In genomic region chr20:33401042-33401921, GRCh38 we compare ENCODE assay signal across 8 cellular contexts. TPM values are rescaled to one million over a fixed set of nuclear protein-coding genes. Genes with fewer than 3 reads are reported as not detected.
DNase-seq lines count a peak whose midpoint lies in the region; ATAC-seq, FAIRE-seq and TF ChIP-seq lines count a peak whose summit lies in the region.

CDK5RAP1 (minus strand) TSS chr20:33401519; CDS start chr20:33397064, 4,455 bp downstream.

- BruUV-seq in HepG2 (replicated peaks; lab: Mats Ljungman, UMichigan): TSS peak; percentile 68

- TF ChIP-seq EP300 in HepG2 (IDR thresholded peaks at IDR 0.05; ENCODE audit: low read depth in 2 of 2, low read length in 2 of 2): peak; percentile 56 to 75; a peak in 3 of 4 replicates
- peak; percentile 80 for TF ChIP-seq EP300 in HepG2 (CRISPR knock-in tag; IDR thresholded peaks at IDR 0.05; ENCODE audit: borderline replicate concordance)

- in situ Hi-C loops in HepG2 (cut with HindIII; ENCODE audit: extremely low pct_ligation_motif_present, low pct_unique_long_range_greater_than_20kb): no loop called here

- peaks cover 47% of the 10 kb centered on the region for H3K79me2 ChIP-seq in HepG2 (ENCODE audit: insufficient read depth, low read length)

- H3K4me1 ChIP-seq in HepG2 (ENCODE audit: insufficient read depth, low read length): peaks cover 26% of the 10 kb centered on the region

- peak; percentile 70; the same call in 1 of the 2 replicates for TF ChIP-seq RAD21 in HepG2 (CRISPR knock-in tag; IDR thresholded peaks at IDR 0.05)

- WGBS in HepG2 (ENCODE audit: low lambda C conversion rate): under 1% methylated on average over 37 of the region's 47 CpGs

- ATAC-seq in HG03521 (IDR thresholded peaks at IDR 0.05; ENCODE audit: unreplicated experiment) (peak; percentile 77), HepG2 (peak; percentile 93)

- H2AFZ ChIP-seq in HepG2 (ENCODE audit: low read length): peak within 1 kb of the TSS; percentile 50

- intact Hi-C loops in HepG2 (cut with micrococcal nuclease; ENCODE audit: unreplicated experiment): loop anchor here (2.0 to 5.0 kb wide), 2 partner anchors 42 to 261 kb away; partner anchors contain the start of genes C20orf144 and SNTA1

- H3K9ac ChIP-seq in HepG2 (ENCODE audit: insufficient read depth, low read depth, low read length): peak within 1 kb of the TSS; percentile 86

- POLR2A ChIA-PET in HepG2 (lab: Yijun Ruan, JAX): interaction anchor here (0.6 to 4.2 kb wide), 17 partner anchors 8 to 711 kb away, joined by 3 to 56 read pairs (median 3); partner anchors contain the start of genes CBFA2T2, CHMP4B, EIF2S2 and SNTA1

- no peak; the same call in none of the 2 replicates for TF ChIP-seq CTCF in HepG2 (CRISPR knock-in tag; IDR thresholded peaks at IDR 0.05)

- peak within 1 kb of the TSS; percentile 96 for H3K4me2 ChIP-seq in HepG2 (ENCODE audit: low read depth, low read length)

- peak within 1 kb of the TSS; percentile 59 for H3K27ac ChIP-seq in HepG2 (ENCODE audit: extremely low read length, insufficient read depth, low read length)

- peaks cover 7 to 12% of the 10 kb centered on the region in 2 experiments for H3K36me3 ChIP-seq in HepG2 (replicated peaks in 1 of 2; ENCODE audit: control insufficient read depth in 1 of 2, insufficient read depth in 2 of 2, low read length in 2 of 2)

- FAIRE-seq in HepG2 (lab: Jason Lieb, UNC): peak; percentile 90

- peak within 1 kb of the TSS; percentile 84 to 96 (median 85) for H3K4me3 ChIP-seq in HepG2 (replicated peaks in 1 of 3; ENCODE audit: insufficient read depth in 1 of 3, low read depth in 2 of 3, low read length in 3 of 3)

- peaks cover 0 to 3% of the 10 kb centered on the region in 2 experiments; a peak in 1 of 5 replicates for H3K27me3 ChIP-seq in HepG2 (ENCODE audit: control insufficient read depth in 1 of 2, insufficient read depth in 2 of 2, low read length in 2 of 2)

- H4K20me1 ChIP-seq in HepG2 (ENCODE audit: insufficient read depth, low read length): no peaks in the 10 kb centered on the region

- DNase-seq in AG20443 (ENCODE audit: low spot score) (peak; percentile 93), NCI-H748 (lab: John Stamatoyannopoulos, UW; ENCODE audit: unreplicated experiment) (peak; percentile 94), dermis microvascular lymphatic vessel endothelial cell (ENCODE audit: low read depth in 2 of 2) (peak; percentile 90 to 94), HepG2 (ENCODE audit: low spot score) (peak; percentile 93)
- peak; percentile 78 to 84 for DNase-seq in activated CD4-positive, alpha-beta T cell treated with anti-CD3 and anti-CD28 coated beads, Interleukin-2, amount 50 U/mL, for 24 hours (ENCODE audit: low read depth in 1 of 2, low spot score in 1 of 2)
- peak; percentile 74 for DNase-seq in stimulated activated CD4-positive, alpha-beta T cell treated with anti-CD3 and anti-CD28 coated beads, Interleukin-2, amount 100 ng/mL, for 4 hours (ENCODE audit: low read depth)

- CTCF ChIA-PET in HepG2 (lab: Yijun Ruan, JAX; ENCODE audit: low intra/inter-chr PET ratio, low total read pairs): interaction anchor here (0.8 kb wide), 1 partner anchor 43 kb away, joined by 4 read pairs; no protein-coding TSS in a partner anchor

- no peaks in the 10 kb centered on the region for H3K9me3 ChIP-seq in HepG2 (ENCODE audit: low read length)

- TF ChIP-seq POLR2A in GM19193 (IDR thresholded peaks at IDR 0.05; ENCODE audit: extremely low read depth, insufficient read depth, insufficient read length) (peak; percentile 83), HepG2 (IDR thresholded peaks at IDR 0.05; ENCODE audit: insufficient read depth in 1 of 2, low read depth in 2 of 2, low read length in 2 of 2) (peak; percentile 91 to 97)

TF ChIP-seq in HepG2, 621 proteins besides CTCF, POLR2A, EP300 and RAD21 (continues in another document):
- peak; percentile 83 for TF ChIP-seq RCOR2 (CRISPR knock-in tag; IDR thresholded peaks at IDR 0.05)
- no peak for TF ChIP-seq ZNF296 (CRISPR knock-in tag; conservative IDR thresholded peaks at IDR 0.05)
- peak; percentile 94 for TF ChIP-seq KDM5B (CRISPR knock-in tag; IDR thresholded peaks at IDR 0.05; ENCODE audit: borderline replicate concordance)
- TF ChIP-seq MBD4 (IDR thresholded peaks at IDR 0.05; ENCODE audit: borderline replicate concordance, low read length): no peak
- TF ChIP-seq CHD2 (IDR thresholded peaks at IDR 0.05; ENCODE audit: low read depth, low read length): peak; percentile 59; the same call in 1 of the 2 replicates
- TF ChIP-seq SRSF1 (optimal IDR thresholded peaks at IDR 0.05; ENCODE audit: low read depth, low read length): peak; percentile 93
- peak; percentile 97; the same call in 1 of the 2 replicates for TF ChIP-seq ZNF34 (CRISPR knock-in tag; IDR thresholded peaks at IDR 0.05; ENCODE audit: borderline replicate concordance)
- TF ChIP-seq, protein P1, sequence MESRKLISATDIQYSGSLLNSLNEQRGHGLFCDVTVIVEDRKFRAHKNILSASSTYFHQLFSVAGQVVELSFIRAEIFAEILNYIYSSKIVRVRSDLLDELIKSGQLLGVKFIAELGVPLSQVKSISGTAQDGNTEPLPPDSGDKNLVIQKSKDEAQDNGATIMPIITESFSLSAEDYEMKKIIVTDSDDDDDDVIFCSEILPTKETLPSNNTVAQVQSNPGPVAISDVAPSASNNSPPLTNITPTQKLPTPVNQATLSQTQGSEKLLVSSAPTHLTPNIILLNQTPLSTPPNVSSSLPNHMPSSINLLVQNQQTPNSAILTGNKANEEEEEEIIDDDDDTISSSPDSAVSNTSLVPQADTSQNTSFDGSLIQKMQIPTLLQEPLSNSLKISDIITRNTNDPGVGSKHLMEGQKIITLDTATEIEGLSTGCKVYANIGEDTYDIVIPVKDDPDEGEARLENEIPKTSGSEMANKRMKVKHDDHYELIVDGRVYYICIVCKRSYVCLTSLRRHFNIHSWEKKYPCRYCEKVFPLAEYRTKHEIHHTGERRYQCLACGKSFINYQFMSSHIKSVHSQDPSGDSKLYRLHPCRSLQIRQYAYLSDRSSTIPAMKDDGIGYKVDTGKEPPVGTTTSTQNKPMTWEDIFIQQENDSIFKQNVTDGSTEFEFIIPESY (CRISPR knock-in tag; IDR thresholded peaks at IDR 0.05): peak; percentile 91
- TF ChIP-seq ATM (IDR thresholded peaks at IDR 0.05; ENCODE audit: borderline replicate concordance): no peak
- TF ChIP-seq, protein P2, sequence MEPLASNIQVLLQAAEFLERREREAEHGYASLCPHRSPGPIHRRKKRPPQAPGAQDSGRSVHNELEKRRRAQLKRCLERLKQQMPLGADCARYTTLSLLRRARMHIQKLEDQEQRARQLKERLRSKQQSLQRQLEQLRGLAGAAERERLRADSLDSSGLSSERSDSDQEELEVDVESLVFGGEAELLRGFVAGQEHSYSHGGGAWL (CRISPR knock-in tag; IDR thresholded peaks at IDR 0.05): peak; percentile 98
- TF ChIP-seq YEATS2 (CRISPR knock-in tag; IDR thresholded peaks at IDR 0.05; ENCODE audit: borderline replicate concordance): peak; percentile 100
- peak; percentile 98 for TF ChIP-seq KLF11 (CRISPR knock-in tag; IDR thresholded peaks at IDR 0.05)
- TF ChIP-seq ZNF674 (CRISPR knock-in tag; IDR thresholded peaks at IDR 0.05; ENCODE audit: low read depth): peak; percentile 94
- TF ChIP-seq, protein P3, sequence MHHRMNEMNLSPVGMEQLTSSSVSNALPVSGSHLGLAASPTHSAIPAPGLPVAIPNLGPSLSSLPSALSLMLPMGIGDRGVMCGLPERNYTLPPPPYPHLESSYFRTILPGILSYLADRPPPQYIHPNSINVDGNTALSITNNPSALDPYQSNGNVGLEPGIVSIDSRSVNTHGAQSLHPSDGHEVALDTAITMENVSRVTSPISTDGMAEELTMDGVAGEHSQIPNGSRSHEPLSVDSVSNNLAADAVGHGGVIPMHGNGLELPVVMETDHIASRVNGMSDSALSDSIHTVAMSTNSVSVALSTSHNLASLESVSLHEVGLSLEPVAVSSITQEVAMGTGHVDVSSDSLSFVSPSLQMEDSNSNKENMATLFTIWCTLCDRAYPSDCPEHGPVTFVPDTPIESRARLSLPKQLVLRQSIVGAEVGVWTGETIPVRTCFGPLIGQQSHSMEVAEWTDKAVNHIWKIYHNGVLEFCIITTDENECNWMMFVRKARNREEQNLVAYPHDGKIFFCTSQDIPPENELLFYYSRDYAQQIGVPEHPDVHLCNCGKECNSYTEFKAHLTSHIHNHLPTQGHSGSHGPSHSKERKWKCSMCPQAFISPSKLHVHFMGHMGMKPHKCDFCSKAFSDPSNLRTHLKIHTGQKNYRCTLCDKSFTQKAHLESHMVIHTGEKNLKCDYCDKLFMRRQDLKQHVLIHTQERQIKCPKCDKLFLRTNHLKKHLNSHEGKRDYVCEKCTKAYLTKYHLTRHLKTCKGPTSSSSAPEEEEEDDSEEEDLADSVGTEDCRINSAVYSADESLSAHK (CRISPR knock-in tag; IDR thresholded peaks at IDR 0.05; ENCODE audit: borderline replicate concordance): 0 out of 2 replicates have a peak, but pooled peaks have one; percentile 50

RNA-seq across cellular contexts. Expression of gene CDK5RAP1, which starts in this region (rescaled TPM):
- 17.3 and 20.5 TPM in 2 replicates for total RNA-seq in dermis microvascular lymphatic vessel endothelial cell
- total RNA-seq in HepG2 (2016; rRNA removed; fragmentation: Illumina TruSeq; extraction: Trizol): 98.2 and 104 TPM in 2 replicates
- total RNA-seq in HepG2 (2016; cell fraction: cytosol; rRNA removed; fragmentation: Illumina TruSeq; extraction: Trizol; ENCODE audit: low read depth): 18.5 and 25.5 TPM in 2 replicates
- 93.5 and 105 TPM in 2 replicates for total RNA-seq in HepG2 (2016; cell fraction: insoluble cytoplasmic fraction; rRNA removed; fragmentation: Illumina TruSeq; extraction: Trizol)
- 26.4 and 27.7 TPM in 2 replicates for total RNA-seq in HepG2 (2016; cell fraction: membrane; rRNA removed; fragmentation: Illumina TruSeq; extraction: Trizol)
- 58.6 and 74.7 TPM in 2 replicates for total RNA-seq in HepG2 (2016; cell fraction: nucleus; rRNA removed; fragmentation: Illumina TruSeq; extraction: Trizol)
- 52.9 and 53.6 TPM in 2 replicates for polyA plus RNA-seq in HepG2 (2011; rRNA removed)
- 47.3 and 49.4 TPM in 2 replicates for polyA plus RNA-seq in HepG2 (2011; cell fraction: cytosol; rRNA removed)
- polyA plus RNA-seq in HepG2 (2011; cell fraction: nucleus; rRNA removed): 76.2 and 82.6 TPM in 2 replicates
- polyA plus RNA-seq in HepG2 (2012): 44.4 and 51.1 TPM in 2 replicates
- polyA plus RNA-seq in HepG2 (2016; cell fraction: cytosol; fragmentation: Illumina TruSeq; extraction: Trizol; ENCODE audit: low read depth): 10.1 and 10.8 TPM in 2 replicates
- polyA plus RNA-seq in HepG2 (2016; cell fraction: insoluble cytoplasmic fraction; fragmentation: Illumina TruSeq; extraction: Trizol; ENCODE audit: low read depth): 79.4 and 80.6 TPM in 2 replicates
- 13.2 and 15.4 TPM in 2 replicates for polyA plus RNA-seq in HepG2 (2016; cell fraction: membrane; fragmentation: Illumina TruSeq; extraction: Trizol; ENCODE audit: low read depth)
- polyA plus RNA-seq in HepG2 (2016; cell fraction: nucleus; fragmentation: Illumina TruSeq; extraction: Trizol; ENCODE audit: insufficient read depth, low read depth): 158 TPM in 2 replicates
- 54.6 and 84.0 TPM in 2 replicates for polyA minus RNA-seq in HepG2 (2011; rRNA and poly(A)+ RNA removed; ENCODE audit: low replicate concordance)
- polyA minus RNA-seq in HepG2 (2011; cell fraction: cytosol; rRNA and poly(A)+ RNA removed): 22.6 and 31.7 TPM in 2 replicates
- polyA minus RNA-seq in HepG2 (2011; cell fraction: nucleus; rRNA and poly(A)+ RNA removed): 50.5 and 51.2 TPM in 2 replicates

Comparison
In these comparisons a context has a peak if more than half of its experiments do, and no peak if none do; other contexts are left out.
1. Peak in every context shown above with its lines: DNase-seq, ATAC-seq, H3K4me3 ChIP-seq and H3K27ac ChIP-seq.